18 cellular contexts compared by ENCODE assay signal in genomic region chr12:28899951-28900350, GRCh38.
DNase-seq lines count a peak whose midpoint lies in the region; ATAC-seq and TF ChIP-seq lines count a peak whose summit lies in the region.
"Had no signal": no experiment of that assay in that cellular context is flagged by ENCODE, and none has a peak within 500 bp of the region (broad histone marks: within the 10 kb centered on the region; RNA-seq: fewer than 3 reads in every experiment).

No MANE protein-coding gene starts in this region.

- no peak overlapping the region for H3K4me3 ChIP-seq in epithelial cell of proximal tubule (ENCODE audit: low read depth, low read length)
- H3K4me3 ChIP-seq: heart left ventricle had no signal

- no peak overlapping the region for H3K27ac ChIP-seq in RWPE1
- H3K27ac ChIP-seq: heart left ventricle had no signal

- no peak overlapping the region for H3K4me3 Mint-ChIP-seq in stimulated activated memory B cell treated with anti-CD40 and anti-IgM and Interleukin-4, amounts not matched to agents 10 μg/mL and 1 μg/mL and 100 μg/mL, for 72 hours
- H3K4me3 Mint-ChIP-seq: activated CD8-positive, alpha-beta T cell treated with anti-CD3 and anti-CD28 coated beads, Interleukin-2, amount 10 ng/mL, durations not matched to agents 7 days and 5 days; activated T-helper 17 cell treated with anti-CD3 and anti-CD28 coated beads, Interleukin-2, amount 50 U/mL, for 72 hours; CD8-positive, alpha-beta memory T cell; naive thymus-derived CD4-positive, alpha-beta T cell; stimulated activated effector memory CD8-positive, alpha-beta T cell treated with anti-CD3 and anti-CD28 coated beads, Interleukin-12 subunit alpha, Interleukin-12 subunit beta, amount 100 ng/mL, for 72 hours had no signal

- no peaks in the 10 kb centered on the region for H3K36me3 Mint-ChIP-seq in stimulated activated memory B cell treated with anti-CD40 and anti-IgM and Interleukin-4, amounts not matched to agents 10 μg/mL and 1 μg/mL and 100 μg/mL, for 72 hours
- H3K36me3 Mint-ChIP-seq: CD8-positive, alpha-beta memory T cell; stimulated activated effector memory CD8-positive, alpha-beta T cell treated with anti-CD3 and anti-CD28 coated beads, Interleukin-12 subunit alpha, Interleukin-12 subunit beta, amount 100 ng/mL, for 72 hours had no signal

- CTCF ChIA-PET in RWPE1 (lab: Yijun Ruan, JAX), result no interaction called here

- POLR2A ChIA-PET in RWPE1 (lab: Yijun Ruan, JAX; ENCODE audit: low non-redundant PET), result no interaction called here

- no peak for ATAC-seq in stimulated activated memory B cell treated with anti-CD40 and anti-IgM and Interleukin-4, amounts not matched to agents 10 μg/mL and 1 μg/mL and 100 μg/mL, for 72 hours
- ATAC-seq: activated CD8-positive, alpha-beta T cell treated with anti-CD3 and anti-CD28 coated beads, Interleukin-2, amount 10 ng/mL, durations not matched to agents 7 days and 5 days; activated T-helper 17 cell treated with anti-CD3 and anti-CD28 coated beads, Interleukin-2, amount 50 U/mL, for 72 hours; heart left ventricle; naive thymus-derived CD4-positive, alpha-beta T cell; Right ventricle myocardium inferior; stimulated activated effector memory CD8-positive, alpha-beta T cell treated with anti-CD3 and anti-CD28 coated beads, Interleukin-12 subunit alpha, Interleukin-12 subunit beta, amount 100 ng/mL, for 72 hours had no signal

- H3K4me1 Mint-ChIP-seq in stimulated activated memory B cell treated with anti-CD40 and anti-IgM and Interleukin-4, amounts not matched to agents 10 μg/mL and 1 μg/mL and 100 μg/mL, for 72 hours, result no peaks in the 10 kb centered on the region
- H3K4me1 Mint-ChIP-seq: activated T-helper 17 cell treated with anti-CD3 and anti-CD28 coated beads, Interleukin-2, amount 50 U/mL, for 72 hours; CD8-positive, alpha-beta memory T cell; naive thymus-derived CD4-positive, alpha-beta T cell; stimulated activated effector memory CD8-positive, alpha-beta T cell treated with anti-CD3 and anti-CD28 coated beads, Interleukin-12 subunit alpha, Interleukin-12 subunit beta, amount 100 ng/mL, for 72 hours had no signal

- peaks cover 21% of the 10 kb centered on the region for H3K9me3 Mint-ChIP-seq in stimulated activated memory B cell treated with anti-CD40 and anti-IgM and Interleukin-4, amounts not matched to agents 10 μg/mL and 1 μg/mL and 100 μg/mL, for 72 hours

- no peaks in the 10 kb centered on the region for H3K27me3 Mint-ChIP-seq in stimulated activated memory B cell treated with anti-CD40 and anti-IgM and Interleukin-4, amounts not matched to agents 10 μg/mL and 1 μg/mL and 100 μg/mL, for 72 hours

- no peak for TF ChIP-seq CTCF in RWPE1 (conservative IDR thresholded peaks at IDR 0.05; ENCODE audit: low read depth)
- no peak for TF ChIP-seq CTCF in epithelial cell of proximal tubule (conservative IDR thresholded peaks at IDR 0.05; ENCODE audit: low read depth, low read length)

- DNase-seq in EL (peak; percentile 83), RWPE1 (ENCODE audit: low spot score) (peak; percentile 13), epithelial cell of proximal tubule (ENCODE audit: low read depth) (peak; percentile 47), non-pigmented ciliary epithelial cell (ENCODE audit: low read depth) (peak; percentile 81), Ammon's horn (ENCODE audit: low spot score) (no peak), superior temporal gyrus (ENCODE audit: extremely low spot score) (no peak)
- DNase-seq in stimulated activated CD4-positive, alpha-beta T cell treated with anti-CD3 and anti-CD28 coated beads, Interleukin-1b, Interleukin-23, amount 100 ng/mL, for 48 hours, result no peak
- DNase-seq: activated CD8-positive, alpha-beta T cell treated with anti-CD3 and anti-CD28 coated beads, Interleukin-2, amount 10 ng/mL, durations not matched to agents 7 days and 5 days; CD8-positive, alpha-beta memory T cell; heart left ventricle; naive thymus-derived CD4-positive, alpha-beta T cell; NCI-H2081; NCI-H774; stimulated activated CD4-positive, alpha-beta T cell treated with anti-CD3 and anti-CD28 coated beads, Interleukin-4, amount 100 ng/mL, for 1 hour had no signal

- no peak overlapping the region for H3K27ac Mint-ChIP-seq in stimulated activated memory B cell treated with anti-CD40 and anti-IgM and Interleukin-4, amounts not matched to agents 10 μg/mL and 1 μg/mL and 100 μg/mL, for 72 hours
- H3K27ac Mint-ChIP-seq: activated CD8-positive, alpha-beta T cell treated with anti-CD3 and anti-CD28 coated beads, Interleukin-2, amount 10 ng/mL, durations not matched to agents 7 days and 5 days; activated T-helper 17 cell treated with anti-CD3 and anti-CD28 coated beads, Interleukin-2, amount 50 U/mL, for 72 hours; CD8-positive, alpha-beta memory T cell; naive thymus-derived CD4-positive, alpha-beta T cell; stimulated activated effector memory CD8-positive, alpha-beta T cell treated with anti-CD3 and anti-CD28 coated beads, Interleukin-12 subunit alpha, Interleukin-12 subunit beta, amount 100 ng/mL, for 72 hours had no signal

Comparison
In these comparisons a context has a peak if more than half of its experiments do, and no peak if none do; other contexts are left out.
1. DNase-seq: peak in EL (single experiment), RWPE1 (single experiment), epithelial cell of proximal tubule (single experiment) and non-pigmented ciliary epithelial cell (single experiment); none in Ammon's horn (single experiment), stimulated activated CD4-positive, alpha-beta T cell treated with anti-CD3 and anti-CD28 coated beads, Interleukin-1b, Interleukin-23, amount 100 ng/mL, for 48 hours (single experiment) and superior temporal gyrus (single experiment).